16 cellular contexts compared by ENCODE assay signal in genomic region chr1:225448146-225448805, GRCh38. TPM values are rescaled to one million over a fixed set of nuclear protein-coding genes. Genes with fewer than 3 reads are reported as not detected.
DNase-seq lines count a peak whose midpoint lies in the region; ATAC-seq and TF ChIP-seq lines count a peak whose summit lies in the region.
"Had no signal": no experiment of that assay in that cellular context is flagged by ENCODE, and none has a peak within 500 bp of the region (broad histone marks: within the 10 kb centered on the region; RNA-seq: fewer than 3 reads in every experiment).

No MANE protein-coding gene starts in this region.

- H2BK120ac ChIP-seq in mesenchymal stem cell (ENCODE audit: low read depth, low read length): no peak overlapping the region

- H3K9me3 Mint-ChIP-seq in chondrocyte (ENCODE audit: low read depth): no peaks in the 10 kb centered on the region
- H3K9me3 Mint-ChIP-seq: activated T-cell treated with anti-CD3 and anti-CD28 coated beads, Interleukin-2, amount 50 U/mL, for 72 hours had no signal

- H3K36me3 Mint-ChIP-seq in chondrocyte (ENCODE audit: low read depth): no peaks in the 10 kb centered on the region

- no peak overlapping the region for H3K4ac ChIP-seq in mesenchymal stem cell (ENCODE audit: low read depth in 1 of 2, low read length in 2 of 2)

- H3K27me3 Mint-ChIP-seq in chondrocyte (ENCODE audit: low read depth): no peaks in the 10 kb centered on the region

- H2BK5ac ChIP-seq in mesenchymal stem cell (ENCODE audit: low read depth, low read length, poor library complexity, severe bottlenecking): peak overlapping the region; percentile 4

- H3K9ac ChIP-seq in mesenchymal stem cell (ENCODE audit: low read length): peak overlapping the region; percentile 37

- H4K8ac ChIP-seq in mesenchymal stem cell (ENCODE audit: low read length): no peak overlapping the region

- intact Hi-C loops in stomach (cut with DNase I; ENCODE audit: low total_unique reads): no loop called here

- DNase-seq in Peyer's patch: peak in 1 of 3 donors; percentile 40
- peak; percentile 25 for DNase-seq in chondrocyte (ENCODE audit: low spot score)
- no peak for DNase-seq in mesenchymal stem cell
- no peak for DNase-seq in stomach
- DNase-seq in GDM1 (lab: John Stamatoyannopoulos, UW): no peak
- DNase-seq: activated T-cell treated with anti-CD3 and anti-CD28 coated beads, Interleukin-2, amount 50 U/mL, for 72 hours; Caco-2; dermis blood vessel endothelial cell; GOT3; NCI-H1092; NCI-H524 treated with DMSO at 0.1 percent for 48 hours; stimulated activated CD4-positive, alpha-beta T cell treated with anti-CD3 and anti-CD28 coated beads, Interleukin-15, amount 100 ng/mL, for 24 hours had no signal

- H2BK12ac ChIP-seq in mesenchymal stem cell (ENCODE audit: low read length in 2 of 2): no peak overlapping the region

- H3K27ac ChIP-seq in Peyer's patch (peak overlapping the region in 3 of 4 donors; percentile 42 to 91 (median 84)), mesenchymal stem cell (ENCODE audit: low read length, poor library complexity, severe bottlenecking) (no peak overlapping the region), stomach (peak overlapping the region in 4 of 5 donors; percentile 84 to 90 (median 86))
- H3K27ac ChIP-seq: SJCRH30 had no signal

- no peak for TF ChIP-seq POLR2A in Peyer's patch (IDR thresholded peaks at IDR 0.05)
- TF ChIP-seq POLR2A in stomach (IDR thresholded peaks at IDR 0.05): no peak

- H3K9me3 ChIP-seq in Peyer's patch (no peaks in the 10 kb centered on the region), mesenchymal stem cell (ENCODE audit: control insufficient read depth, low read length) (no peaks in the 10 kb centered on the region), stomach (no peaks in the 10 kb centered on the region)
- H3K9me3 ChIP-seq: Caco-2, SJCRH30 had no signal

- H3K4me3 ChIP-seq in Peyer's patch: no peak overlapping the region
- H3K4me3 ChIP-seq in mesenchymal stem cell (ENCODE audit: insufficient read depth in 1 of 2, low read depth in 1 of 2, low read length in 2 of 2): peak overlapping the region in 1 of 2 experiments; percentile 51
- H3K4me3 ChIP-seq in stomach: no peak overlapping the region
- H3K4me3 ChIP-seq: SJCRH30 had no signal

- peak overlapping the region; percentile 79 for H3K27ac Mint-ChIP-seq in chondrocyte (ENCODE audit: unreplicated experiment)
- H3K27ac Mint-ChIP-seq: activated T-cell treated with anti-CD3 and anti-CD28 coated beads, Interleukin-2, amount 50 U/mL, for 72 hours had no signal

- H3K18ac ChIP-seq in mesenchymal stem cell (ENCODE audit: low read depth in 1 of 2, low read length in 2 of 2): no peak overlapping the region

- no peak for ATAC-seq in HG02623 (IDR thresholded peaks at IDR 0.05; ENCODE audit: unreplicated experiment)
- no peak for ATAC-seq in HG03039 (IDR thresholded peaks at IDR 0.05; ENCODE audit: unreplicated experiment)
- ATAC-seq in GM18868 (IDR thresholded peaks at IDR 0.05; ENCODE audit: unreplicated experiment): no peak
- ATAC-seq: activated T-cell treated with anti-CD3 and anti-CD28 coated beads, Interleukin-2, amount 50 U/mL, for 72 hours had no signal

- TF ChIP-seq CTCF in Peyer's patch (IDR thresholded peaks at IDR 0.05) (no peak), chondrocyte (IDR thresholded peaks at IDR 0.05) (no peak), stomach (IDR thresholded peaks at IDR 0.05) (no peak)

- TF ChIP-seq EP300 in stomach (IDR thresholded peaks at IDR 0.05): no peak

- H3K4me3 Mint-ChIP-seq in chondrocyte (ENCODE audit: unreplicated experiment): peak overlapping the region; percentile 0
- H3K4me3 Mint-ChIP-seq: activated T-cell treated with anti-CD3 and anti-CD28 coated beads, Interleukin-2, amount 50 U/mL, for 72 hours had no signal

- peaks cover 37% of the 10 kb centered on the region for H3K4me1 Mint-ChIP-seq in chondrocyte (ENCODE audit: low read depth)

- H3K27me3 ChIP-seq in Peyer's patch (no peaks in the 10 kb centered on the region), mesenchymal stem cell (ENCODE audit: control insufficient read depth in 1 of 2, insufficient read depth in 1 of 2, low read length in 2 of 2) (peaks cover 0 to 14% of the 10 kb centered on the region in 2 experiments), stomach (no peaks in the 10 kb centered on the region)

- WGBS in mesenchymal stem cell: 88% methylated on average over 9 of the region's 9 CpGs
- whole genome bisulfite sequencing in stomach, 5 donors: 58 to 82% (median 69%) methylated on average over 9 of the region's 9 CpGs

- H3K4me1 ChIP-seq in Peyer's patch: peaks cover 7 to 50% (median 16%) of the 10 kb centered on the region in 4 donors
- H3K4me1 ChIP-seq in mesenchymal stem cell (ENCODE audit: control insufficient read depth, insufficient read depth, low read depth, low read length): peaks cover 33% of the 10 kb centered on the region
- peaks cover 38 to 77% (median 56%) of the 10 kb centered on the region in 4 donors for H3K4me1 ChIP-seq in stomach

- H3K79me1 ChIP-seq in mesenchymal stem cell (replicated peaks; ENCODE audit: low read length, poor library complexity, severe bottlenecking): no peaks in the 10 kb centered on the region

- no peaks in the 10 kb centered on the region for H3K36me3 ChIP-seq in Peyer's patch
- H3K36me3 ChIP-seq in mesenchymal stem cell (ENCODE audit: control insufficient read depth in 1 of 2, insufficient read depth in 2 of 2, low read depth in 1 of 2, low read length in 2 of 2): no peaks in the 10 kb centered on the region
- H3K36me3 ChIP-seq in stomach: no peaks in the 10 kb centered on the region
- H3K36me3 ChIP-seq: SJCRH30 had no signal

- H3K14ac ChIP-seq in mesenchymal stem cell (ENCODE audit: low read length in 2 of 2): no peak overlapping the region

- no peak overlapping the region for H2BK15ac ChIP-seq in mesenchymal stem cell (ENCODE audit: low read depth, poor library complexity, severe bottlenecking)

- no peak overlapping the region for H3K4me2 ChIP-seq in mesenchymal stem cell (ENCODE audit: low read length, poor library complexity, severe bottlenecking)

- H2AFZ ChIP-seq in mesenchymal stem cell (ENCODE audit: low read depth, low read length): no peak overlapping the region

- no peak overlapping the region for H4K91ac ChIP-seq in mesenchymal stem cell (ENCODE audit: low read length)

- no peak overlapping the region for H3K23ac ChIP-seq in mesenchymal stem cell (ENCODE audit: low read length in 2 of 2)

- peak overlapping the region; percentile 84 for H2AK5ac ChIP-seq in mesenchymal stem cell (ENCODE audit: low read length, severe bottlenecking)

RNA-seq across cellular contexts. Expression of gene LBR, which starts 20.4 kb away (rescaled TPM):
- total RNA-seq in Peyer's patch (10 to 100 TPM; 36.3 to 75.1 (median 45.1) TPM), chondrocyte (22.7 to 29.0 TPM (median 24.4 TPM) in 3 replicates), stomach (100 to 1,000 TPM in 2 of 5 donors, 10 to 100 TPM in 3; 47.8 to 159 (median 83.4) TPM)
- polyA plus RNA-seq in mesenchymal stem cell (2013, experiment 1 of 2): 30.8 TPM
- polyA plus RNA-seq in mesenchymal stem cell (2013, experiment 2 of 2): 30.9 TPM
- 10 to 100 TPM in 1 of 3 donors, 1 to 10 TPM in 2; 6.9 to 25.5 (median 6.9) TPM for polyA plus RNA-seq in stomach
